In genomic region chr10:129840196-129840590, GRCh38 we compare ENCODE assay signal across 29 cellular contexts.
"Had no signal": no experiment of that assay in that cellular context is flagged by ENCODE, and none has a peak within 500 bp of the region (broad histone marks: within the 10 kb centered on the region; RNA-seq: fewer than 3 reads in every experiment).

No MANE protein-coding gene starts in this region.

- ATAC-seq: left cardiac atrium; left lobe of liver; left ventricle myocardium superior; lower lobe of right lung; psoas muscle; stimulated activated memory B cell treated with anti-CD40 and anti-IgM and Interleukin-4, amounts not matched to agents 10 μg/mL and 1 μg/mL and 100 μg/mL, for 72 hours; stimulated activated naive CD8-positive, alpha-beta T cell treated with anti-CD3 and anti-CD28 coated beads, Interleukin-15, amount 100 ng/mL, for 72 hours had no signal

- H3K27ac Mint-ChIP-seq: mesothelial cell of epicardium; naive B cell; nephron; stimulated activated memory B cell treated with anti-CD40 and anti-IgM and Interleukin-4, amounts not matched to agents 10 μg/mL and 1 μg/mL and 100 μg/mL, for 72 hours; stimulated activated naive CD8-positive, alpha-beta T cell treated with anti-CD3 and anti-CD28 coated beads, Interleukin-15, amount 100 ng/mL, for 72 hours had no signal

- H3K27me3 ChIP-seq: neutrophil, right lobe of liver, transverse colon, uterus had no signal

- H3K9ac ChIP-seq: parathyroid adenoma had no signal

- H3K27ac ChIP-seq: lower lobe of right lung, neutrophil, parathyroid adenoma, psoas muscle, right lobe of liver, transverse colon, uterus had no signal

- H3K4me3 Mint-ChIP-seq: mesothelial cell of epicardium; naive B cell; nephron; neural crest cell; stimulated activated memory B cell treated with anti-CD40 and anti-IgM and Interleukin-4, amounts not matched to agents 10 μg/mL and 1 μg/mL and 100 μg/mL, for 72 hours; stimulated activated naive CD8-positive, alpha-beta T cell treated with anti-CD3 and anti-CD28 coated beads, Interleukin-15, amount 100 ng/mL, for 72 hours had no signal

- DNase-seq: head of caudate nucleus; hippocampal formation; kidney glomerular epithelial cell; left cardiac atrium; left ventricle myocardium superior; lower lobe of right lung; mammary epithelial cell; mesenchymal stem cell; naive B cell; occipital lobe; psoas muscle; right lobe of liver; stimulated activated CD4-positive, alpha-beta T cell treated with anti-CD3 and anti-CD28 coated beads, Interleukin-1b, Interleukin-23, amount 100 ng/mL, for 48 hours; stimulated activated CD4-positive, alpha-beta T cell treated with anti-CD3 and anti-CD28 coated beads, Interleukin-2, amount 100 ng/mL, for 48 hours; stimulated activated CD4-positive, alpha-beta T cell treated with anti-CD3 and anti-CD28 coated beads, Interleukin-4, amount 100 ng/mL, for 4 hours; stimulated activated CD8-positive, alpha-beta memory T cell treated with anti-CD3 and anti-CD28 coated beads, Interleukin-4, amount 100 ng/mL, for 48 hours; stimulated activated naive CD4-positive, alpha-beta T cell treated with Interleukin-2 at 50 U/mL for 16 hours; stimulated activated naive CD8-positive, alpha-beta T cell treated with anti-CD3 and anti-CD28 coated beads, Interleukin-15, amount 100 ng/mL, for 72 hours; substantia nigra; transverse colon; uterus had no signal

- H3K4me1 ChIP-seq: lower lobe of right lung, parathyroid adenoma, psoas muscle, right lobe of liver, transverse colon, uterus had no signal

- H3K9me3 Mint-ChIP-seq: mesothelial cell of epicardium; naive B cell; nephron; neural crest cell; stimulated activated memory B cell treated with anti-CD40 and anti-IgM and Interleukin-4, amounts not matched to agents 10 μg/mL and 1 μg/mL and 100 μg/mL, for 72 hours; stimulated activated naive CD8-positive, alpha-beta T cell treated with anti-CD3 and anti-CD28 coated beads, Interleukin-15, amount 100 ng/mL, for 72 hours had no signal

- H3K9me3 ChIP-seq: lower lobe of right lung, neutrophil, psoas muscle, right lobe of liver, transverse colon, uterus had no signal

- H3K4me2 ChIP-seq: smooth muscle cell had no signal

- H3K36me3 ChIP-seq: lower lobe of right lung, neutrophil, right lobe of liver, transverse colon, uterus had no signal

- H3K27me3 Mint-ChIP-seq: naive B cell; stimulated activated memory B cell treated with anti-CD40 and anti-IgM and Interleukin-4, amounts not matched to agents 10 μg/mL and 1 μg/mL and 100 μg/mL, for 72 hours; stimulated activated naive CD8-positive, alpha-beta T cell treated with anti-CD3 and anti-CD28 coated beads, Interleukin-15, amount 100 ng/mL, for 72 hours had no signal

- H3K36me3 Mint-ChIP-seq: mesothelial cell of epicardium; naive B cell; stimulated activated memory B cell treated with anti-CD40 and anti-IgM and Interleukin-4, amounts not matched to agents 10 μg/mL and 1 μg/mL and 100 μg/mL, for 72 hours had no signal

- H3K4me3 ChIP-seq: lower lobe of right lung, psoas muscle, right lobe of liver, smooth muscle cell, transverse colon, uterus had no signal

- H3K4me1 Mint-ChIP-seq: mesothelial cell of epicardium; naive B cell; nephron; stimulated activated memory B cell treated with anti-CD40 and anti-IgM and Interleukin-4, amounts not matched to agents 10 μg/mL and 1 μg/mL and 100 μg/mL, for 72 hours; stimulated activated naive CD8-positive, alpha-beta T cell treated with anti-CD3 and anti-CD28 coated beads, Interleukin-15, amount 100 ng/mL, for 72 hours had no signal

- H2AFZ ChIP-seq: parathyroid adenoma had no signal
